In genomic region chr19:53982056-53982455, GRCh38 we compare ENCODE assay signal across 15 cellular contexts. TPM values are rescaled to one million over a fixed set of nuclear protein-coding genes. Genes with fewer than 3 reads are reported as not detected.
DNase-seq lines count a peak whose midpoint lies in the region; ATAC-seq, FAIRE-seq and TF ChIP-seq lines count a peak whose summit lies in the region.
"Had no signal": no experiment of that assay in that cellular context is flagged by ENCODE, and none has a peak within 500 bp of the region (broad histone marks: within the 10 kb centered on the region; RNA-seq: fewer than 3 reads in every experiment).

No MANE protein-coding gene starts in this region.

- H3K36me3 ChIP-seq in left ventricle myocardium inferior (no peaks in the 10 kb centered on the region), mammary epithelial cell (ENCODE audit: insufficient read depth, low read length) (no peaks in the 10 kb centered on the region), keratinocyte (ENCODE audit: control insufficient read depth in 2 of 2, extremely low read depth in 1 of 2, insufficient read depth in 2 of 2, low read length in 2 of 2) (no peaks in the 10 kb centered on the region), vagina (no peaks in the 10 kb centered on the region)

- in situ Hi-C loops in mammary epithelial cell (cut with MboI; ENCODE audit: low sequenced_read_pairs in 2 of 2), result no loop called here

- 7% methylated on average over 12 of the region's 56 CpGs for WGBS in mammary epithelial cell (ENCODE audit: low coverage, missing lambda C conversion rate)

- H3K4me2 ChIP-seq in mammary epithelial cell (ENCODE audit: insufficient read depth, low read depth, low read length), result peak overlapping the region; percentile 35
- no peak overlapping the region for H3K4me2 ChIP-seq in keratinocyte (ENCODE audit: control insufficient read depth, extremely low read depth, insufficient read depth, low read depth, low read length)

- no peak for FAIRE-seq in keratinocyte (lab: Jason Lieb, UNC)
- FAIRE-seq: endometrium, GM12891 had no signal

- peaks cover 34% of the 10 kb centered on the region for H3K4me1 ChIP-seq in left ventricle myocardium inferior
- no peaks in the 10 kb centered on the region for H3K4me1 ChIP-seq in mammary epithelial cell (ENCODE audit: insufficient read depth, low read length)
- no peaks in the 10 kb centered on the region for H3K4me1 ChIP-seq in keratinocyte (ENCODE audit: control insufficient read depth, extremely low read depth, insufficient read depth, low read length)
- peaks cover 26% of the 10 kb centered on the region for H3K4me1 ChIP-seq in vagina

- DNase-seq in left ventricle myocardium inferior (no peak), cardiac septum (ENCODE audit: low spot score) (no peak), mammary epithelial cell (no peak), keratinocyte (ENCODE audit: low read depth, low spot score) (no peak), vagina (ENCODE audit: extremely low spot score in 2 of 2) (no peak), NCI-H1694 (lab: John Stamatoyannopoulos, UW) (no peak)
- DNase-seq: midbrain; NCI-H524 treated with DMSO at 0.1 percent for 48 hours; stimulated activated naive CD8-positive, alpha-beta T cell treated with anti-CD3 and anti-CD28 coated beads, Interleukin-15, Interleukin-2, amounts not matched to agents 100 U/mL and 50 U/mL, for 24 hours had no signal

- H2AFZ ChIP-seq in mammary epithelial cell (ENCODE audit: low read depth, low read length) (no peak overlapping the region), keratinocyte (ENCODE audit: control insufficient read depth, low read length) (peak overlapping the region; percentile 15)

- BruUV-seq in mammary epithelial cell (replicated peaks; lab: Mats Ljungman, UMichigan), result no TSS peak

- TF ChIP-seq CTCF in left ventricle myocardium inferior (IDR thresholded peaks at IDR 0.05; ENCODE audit: borderline replicate concordance) (no peak), mammary epithelial cell (conservative IDR thresholded peaks at IDR 0.05 in 1 of 2, IDR thresholded peaks at IDR 0.05 in 1 of 2; ENCODE audit: extremely low read depth in 1 of 2, insufficient read depth in 1 of 2, low read depth in 1 of 2, low read length in 2 of 2) (no peak), keratinocyte (optimal IDR thresholded peaks at IDR 0.05 in 1 of 3, IDR thresholded peaks at IDR 0.05 in 1 of 3, conservative IDR thresholded peaks at IDR 0.05 in 1 of 3; ENCODE audit: extremely low read depth in 1 of 3, insufficient read depth in 2 of 3, low read length in 3 of 3) (no peak), vagina (IDR thresholded peaks at IDR 0.05) (no peak)

- H4K20me1 ChIP-seq in mammary epithelial cell (ENCODE audit: insufficient read depth, low read length), result no peaks in the 10 kb centered on the region
- H4K20me1 ChIP-seq in keratinocyte (ENCODE audit: control insufficient read depth, extremely low read depth, insufficient read depth, low read length), result no peaks in the 10 kb centered on the region

- H3K4me3 ChIP-seq in left ventricle myocardium inferior (peak overlapping the region; percentile 59), mammary epithelial cell (replicated peaks in 1 of 3; ENCODE audit: insufficient read depth in 1 of 3, low read depth in 2 of 3, low read length in 3 of 3) (no peak overlapping the region), keratinocyte (ENCODE audit: control insufficient read depth in 2 of 3, extremely low read depth in 1 of 3, insufficient read depth in 2 of 3, low read depth in 1 of 3, low read length in 3 of 3) (no peak overlapping the region), vagina (peak overlapping the region; percentile 28 to 34)

- H3K9me3 ChIP-seq in left ventricle myocardium inferior (replicated peaks) (no peaks in the 10 kb centered on the region), mammary epithelial cell (replicated peaks; ENCODE audit: insufficient read depth, low read length) (peaks cover 10% of the 10 kb centered on the region), keratinocyte (ENCODE audit: control insufficient read depth, low read depth, low read length) (peaks cover 3% of the 10 kb centered on the region), vagina (no peaks in the 10 kb centered on the region)

- H3K79me2 ChIP-seq in mammary epithelial cell (ENCODE audit: insufficient read depth, low read length) (no peaks in the 10 kb centered on the region), keratinocyte (ENCODE audit: control insufficient read depth, insufficient read depth, low read length) (no peaks in the 10 kb centered on the region)

- dilution Hi-C loops in mammary epithelial cell (cut with HindIII; ENCODE audit: low sequenced_read_pairs) (no loop called here), keratinocyte (cut with MboI; ENCODE audit: extremely low pct_ligation_motif_present, low sequenced_read_pairs) (no loop called here)

- H3K27me3 ChIP-seq in left ventricle myocardium inferior (ENCODE audit: low read depth) (peaks cover 86% of the 10 kb centered on the region), mammary epithelial cell (ENCODE audit: insufficient read depth, low read length) (peaks cover 9% of the 10 kb centered on the region), keratinocyte (ENCODE audit: control insufficient read depth, extremely low read depth, insufficient read depth, low read length) (peaks cover 45% of the 10 kb centered on the region), vagina (peaks cover 4% of the 10 kb centered on the region)

- H3K27ac ChIP-seq in left ventricle myocardium inferior (replicated peaks) (peak overlapping the region; percentile 48), mammary epithelial cell (ENCODE audit: insufficient read depth, low read depth, low read length) (no peak overlapping the region), keratinocyte (ENCODE audit: control insufficient read depth, insufficient read depth, low read length) (no peak overlapping the region), vagina (no peak overlapping the region)
- H3K27ac ChIP-seq: C4-2B had no signal

- intact Hi-C loops in left ventricle myocardium inferior (cut with micrococcal nuclease), result no loop called here
- intact Hi-C loops in cardiac septum (cut with DNase I), result no loop called here
- intact Hi-C loops in mammary epithelial cell (cut with micrococcal nuclease), result no loop called here
- intact Hi-C loops in vagina (cut with DNase I), result no loop called here

- no peak for TF ChIP-seq POLR2A in vagina (IDR thresholded peaks at IDR 0.05)

- no peak overlapping the region for H3K9ac ChIP-seq in mammary epithelial cell (ENCODE audit: insufficient read depth, low read length)
- H3K9ac ChIP-seq in keratinocyte (ENCODE audit: control insufficient read depth, extremely low read depth, insufficient read depth, low read length), result no peak overlapping the region

- CTCF ChIA-PET in mammary epithelial cell (lab: Charles Lee; ENCODE audit: low non-redundant PET), result no interaction called here

- H3K9me1 ChIP-seq in keratinocyte (ENCODE audit: control insufficient read depth, extremely low read depth, insufficient read depth, low read length), result no peaks in the 10 kb centered on the region

- ATAC-seq in GM18519 (IDR thresholded peaks at IDR 0.05; ENCODE audit: low FRiP score, unreplicated experiment), result no peak
- ATAC-seq in HG03439 (IDR thresholded peaks at IDR 0.05; ENCODE audit: unreplicated experiment), result no peak
- ATAC-seq: stimulated activated naive CD8-positive, alpha-beta T cell treated with anti-CD3 and anti-CD28 coated beads, Interleukin-15, Interleukin-2, amounts not matched to agents 100 U/mL and 50 U/mL, for 24 hours had no signal

RNA-seq across cellular contexts. Expression of gene CACNG6, which starts 9.4 kb away (rescaled TPM):
- total RNA-seq in left ventricle myocardium inferior (not detected), cardiac septum (not detected), mammary epithelial cell (not detected), vagina (not detected)
- polyA plus RNA-seq in mammary epithelial cell (not detected), keratinocyte (not detected in 3 replicates)
- polyA minus RNA-seq in mammary epithelial cell (not detected), keratinocyte (not detected in 3 replicates)
- not detected for polyA plus RNA-seq in keratinocyte (2011; ENCODE audit: low read depth)
- polyA plus RNA-seq in keratinocyte (2011; cell fraction: cytosol; rRNA removed), result not detected in 2 replicates
- not detected in 2 replicates for polyA plus RNA-seq in keratinocyte (2011; cell fraction: nucleus; rRNA removed)
- polyA plus RNA-seq in keratinocyte (2012; ENCODE audit: low replicate concordance), result not detected in 2 replicates
- polyA minus RNA-seq in keratinocyte (2011; cell fraction: cytosol; rRNA and poly(A)+ RNA removed), result not detected
- not detected in 2 replicates for polyA minus RNA-seq in keratinocyte (2011; cell fraction: nucleus; rRNA and poly(A)+ RNA removed)
- total RNA-seq: T-helper 2 cell treated with Interferon-gamma antibody and Interleukin-4, amounts not matched to agents 100 ng/mL and 5 ng/mL, for 36 hours had no signal

RNA-seq across cellular contexts. Expression of gene CACNG8, which starts 19.3 kb away (rescaled TPM):
- total RNA-seq in left ventricle myocardium inferior, result 0.16 TPM
- total RNA-seq in cardiac septum, result 0.11 TPM
- total RNA-seq in mammary epithelial cell, result not detected
- polyA plus RNA-seq in mammary epithelial cell, result not detected
- polyA minus RNA-seq in mammary epithelial cell, result not detected
- not detected in 3 replicates for polyA plus RNA-seq in keratinocyte
- not detected for polyA plus RNA-seq in keratinocyte (2011; ENCODE audit: low read depth)
- polyA plus RNA-seq in keratinocyte (2011; cell fraction: cytosol; rRNA removed), result not detected in 2 replicates
- 0.01 and 0.04 TPM in 2 replicates for polyA plus RNA-seq in keratinocyte (2011; cell fraction: nucleus; rRNA removed)
- 0.01 TPM in 1 of 2 replicates, not detected in the other for polyA plus RNA-seq in keratinocyte (2012; ENCODE audit: low replicate concordance)
- not detected in 3 replicates for polyA minus RNA-seq in keratinocyte
- not detected for polyA minus RNA-seq in keratinocyte (2011; cell fraction: cytosol; rRNA and poly(A)+ RNA removed)
- not detected in 2 replicates for polyA minus RNA-seq in keratinocyte (2011; cell fraction: nucleus; rRNA and poly(A)+ RNA removed)
- not detected for total RNA-seq in vagina
- total RNA-seq: T-helper 2 cell treated with Interferon-gamma antibody and Interleukin-4, amounts not matched to agents 100 ng/mL and 5 ng/mL, for 36 hours had no signal

Comparison
In these comparisons a context has a peak if more than half of its experiments do, and no peak if none do; other contexts are left out.
1. H3K4me3 ChIP-seq: peak in left ventricle myocardium inferior (single experiment) and vagina (2 of 2); none in mammary epithelial cell (0 of 3) and keratinocyte (0 of 3).